In the genomic region with DNA sequence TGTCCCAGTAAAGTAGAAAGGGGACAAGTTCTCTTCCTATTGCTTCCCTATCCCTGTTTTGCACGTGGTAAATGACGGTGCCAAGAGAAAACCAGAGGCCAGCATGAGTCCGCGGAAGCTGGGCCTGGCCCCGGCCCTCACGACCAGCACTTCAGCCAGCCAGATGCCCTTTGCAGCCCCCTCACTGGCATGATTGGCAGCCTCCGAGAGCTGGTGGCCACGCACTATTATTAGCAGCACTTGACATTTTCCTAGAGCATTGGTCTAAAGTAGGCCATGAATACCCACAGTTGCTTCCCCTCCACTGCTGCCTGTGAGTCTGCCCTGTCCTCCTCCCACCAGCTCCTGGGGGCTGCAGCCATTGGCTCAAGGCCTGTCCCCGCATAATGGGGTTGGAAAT, we compare ENCODE assay signal across 18 cellular contexts.
DNase-seq lines count a peak whose midpoint lies in the region; ATAC-seq and TF ChIP-seq lines count a peak whose summit lies in the region.
"Had no signal": no experiment of that assay in that cellular context is flagged by ENCODE, and none has a peak within 500 bp of the region (broad histone marks: within the 10 kb centered on the region; RNA-seq: fewer than 3 reads in every experiment).

No MANE protein-coding gene starts in this region.

- H3K4me1 Mint-ChIP-seq in CD4-positive, alpha-beta T cell (ENCODE audit: low read depth), result no peaks in the 10 kb centered on the region
- H3K4me1 Mint-ChIP-seq: B cell had no signal

- no peak overlapping the region for H3K4me3 Mint-ChIP-seq in CD4-positive, alpha-beta T cell
- H3K4me3 Mint-ChIP-seq: B cell; CD8-positive, alpha-beta T cell had no signal

- CTCF ChIA-PET in CD4-positive, alpha-beta T cell (lab: Charles Lee), result no interaction called here

- H3K27ac ChIP-seq in cardiac muscle cell, result peak overlapping the region; percentile 95
- no peak overlapping the region for H3K27ac ChIP-seq in skeletal muscle tissue (ENCODE audit: low read depth, low read length)
- no peak overlapping the region for H3K27ac ChIP-seq in gastroesophageal sphincter
- H3K27ac ChIP-seq in CD4-positive, alpha-beta T cell (ENCODE audit: low read depth, low read length), result no peak overlapping the region
- H3K27ac ChIP-seq: 22Rv1, GM23248 had no signal

- no peak for TF ChIP-seq EP300 in gastroesophageal sphincter (IDR thresholded peaks at IDR 0.05)

- H3K27me3 ChIP-seq in cardiac muscle cell, result no peaks in the 10 kb centered on the region
- H3K27me3 ChIP-seq in skeletal muscle tissue (ENCODE audit: control insufficient read depth in 3 of 3, insufficient read depth in 3 of 3, low read length in 3 of 3), result no peaks in the 10 kb centered on the region
- no peaks in the 10 kb centered on the region for H3K27me3 ChIP-seq in gastroesophageal sphincter
- H3K27me3 ChIP-seq in CD4-positive, alpha-beta T cell (ENCODE audit: control insufficient read depth, insufficient read depth, low read length), result no peaks in the 10 kb centered on the region

- no peak for ATAC-seq in gastroesophageal sphincter
- no peak for ATAC-seq in CD4-positive, alpha-beta T cell (ENCODE audit: poor library complexity)
- ATAC-seq: CD8-positive, alpha-beta T cell; HCT116; Panc1 had no signal

- TF ChIP-seq POLR2A in gastroesophageal sphincter (IDR thresholded peaks at IDR 0.05), result no peak

- DNase-seq in NCI-H82 (lab: John Stamatoyannopoulos, UW) (peak; percentile 15), NCI-H82 treated with DMSO at 0.1 percent for 48 hours (lab: John Stamatoyannopoulos, UW; ENCODE audit: unreplicated experiment) (no peak), cardiac muscle cell (ENCODE audit: low read depth in 1 of 2, low spot score in 1 of 2) (peak in 1 of 2 donors; percentile 93), mesenteric fat pad (ENCODE audit: low spot score) (peak; percentile 57), NCI-H2196 treated with DMSO at 0.1 percent for 48 hours (lab: John Stamatoyannopoulos, UW; ENCODE audit: unreplicated experiment) (no peak)
- DNase-seq in CD4-positive, alpha-beta T cell, result no peak
- DNase-seq: CD8-positive, alpha-beta T cell; GM23248; NCI-H1105 treated with DMSO at 0.1 percent for 48 hours; NCI-H2107; NCI-H446; SHP77 had no signal

- H3K4me1 ChIP-seq in cardiac muscle cell (ENCODE audit: low read depth), result peaks cover 44% of the 10 kb centered on the region
- H3K4me1 ChIP-seq in skeletal muscle tissue (ENCODE audit: control insufficient read depth in 3 of 3, insufficient read depth in 3 of 3, low read length in 3 of 3), result peaks cover 7 to 29% (median 13%) of the 10 kb centered on the region in 3 donors
- no peaks in the 10 kb centered on the region for H3K4me1 ChIP-seq in gastroesophageal sphincter

- H3K27me3 Mint-ChIP-seq in CD4-positive, alpha-beta T cell, result peaks cover 6% of the 10 kb centered on the region
- H3K27me3 Mint-ChIP-seq: B cell had no signal

- H3K9me3 ChIP-seq in cardiac muscle cell (ENCODE audit: low read depth) (no peaks in the 10 kb centered on the region), skeletal muscle tissue (ENCODE audit: control insufficient read depth in 3 of 3, low read length in 3 of 3) (no peaks in the 10 kb centered on the region), gastroesophageal sphincter (no peaks in the 10 kb centered on the region)
- H3K9me3 ChIP-seq in CD4-positive, alpha-beta T cell (ENCODE audit: control insufficient read depth, low read length), result no peaks in the 10 kb centered on the region

- no peaks in the 10 kb centered on the region for H3K36me3 ChIP-seq in cardiac muscle cell
- H3K36me3 ChIP-seq in skeletal muscle tissue (ENCODE audit: control insufficient read depth in 3 of 3, insufficient read depth in 3 of 3, low read length in 3 of 3), result no peaks in the 10 kb centered on the region
- H3K36me3 ChIP-seq in gastroesophageal sphincter, result peaks cover 0 to 20% of the 10 kb centered on the region in 2 donors

- WGBS in gastroesophageal sphincter (ENCODE audit: low coverage in 1 of 2), 2 donors, result 74% methylated on average over 8 of the region's 9 CpGs; no CpG with 5 or more reads in 1 of the 2 donors

- H3K27ac Mint-ChIP-seq in CD4-positive, alpha-beta T cell, result no peak overlapping the region
- H3K27ac Mint-ChIP-seq: B cell; CD8-positive, alpha-beta T cell had no signal

- peak overlapping the region in 2 of 3 donors; percentile 38 to 68 for H3K9ac ChIP-seq in skeletal muscle tissue (ENCODE audit: low read depth in 1 of 3, low read length in 3 of 3)
- H3K9ac ChIP-seq: GM23248 had no signal

- no peaks in the 10 kb centered on the region for H3K36me3 Mint-ChIP-seq in CD4-positive, alpha-beta T cell (ENCODE audit: low read depth)
- H3K36me3 Mint-ChIP-seq: CD8-positive, alpha-beta T cell had no signal

- no peak overlapping the region for H3K4me3 ChIP-seq in cardiac muscle cell
- H3K4me3 ChIP-seq in skeletal muscle tissue (ENCODE audit: low read length in 3 of 3), result peak overlapping the region in 2 of 3 donors; percentile 29 to 34
- H3K4me3 ChIP-seq in gastroesophageal sphincter, result no peak overlapping the region
- H3K4me3 ChIP-seq: GM23248 had no signal

- no peak for TF ChIP-seq CTCF in cardiac muscle cell (IDR thresholded peaks at IDR 0.05; ENCODE audit: low read depth, low read length)
- no peak for TF ChIP-seq CTCF in gastroesophageal sphincter (IDR thresholded peaks at IDR 0.05)
- no peak for TF ChIP-seq CTCF in CD4-positive, alpha-beta T cell (IDR thresholded peaks at IDR 0.05)

- intact Hi-C loops in CD4-positive, alpha-beta T cell (cut with DNase I, micrococcal nuclease), result no loop called here

- POLR2A ChIA-PET in CD4-positive, alpha-beta T cell (lab: Charles Lee), result no interaction called here

- no peaks in the 10 kb centered on the region for H3K9me3 Mint-ChIP-seq in CD4-positive, alpha-beta T cell
- H3K9me3 Mint-ChIP-seq: CD8-positive, alpha-beta T cell had no signal

Comparison
In these comparisons a context has a peak if more than half of its experiments do, and no peak if none do; other contexts are left out.
1. DNase-seq: peak in NCI-H82 (single experiment) and mesenteric fat pad (single experiment); none in NCI-H82 treated with DMSO at 0.1 percent for 48 hours (single experiment), NCI-H2196 treated with DMSO at 0.1 percent for 48 hours (single experiment) and CD4-positive, alpha-beta T cell (0 of 10).
2. H3K4me3 ChIP-seq: peak in skeletal muscle tissue (2 of 3); none in cardiac muscle cell (single experiment) and gastroesophageal sphincter (0 of 2).